In the genomic region with DNA sequence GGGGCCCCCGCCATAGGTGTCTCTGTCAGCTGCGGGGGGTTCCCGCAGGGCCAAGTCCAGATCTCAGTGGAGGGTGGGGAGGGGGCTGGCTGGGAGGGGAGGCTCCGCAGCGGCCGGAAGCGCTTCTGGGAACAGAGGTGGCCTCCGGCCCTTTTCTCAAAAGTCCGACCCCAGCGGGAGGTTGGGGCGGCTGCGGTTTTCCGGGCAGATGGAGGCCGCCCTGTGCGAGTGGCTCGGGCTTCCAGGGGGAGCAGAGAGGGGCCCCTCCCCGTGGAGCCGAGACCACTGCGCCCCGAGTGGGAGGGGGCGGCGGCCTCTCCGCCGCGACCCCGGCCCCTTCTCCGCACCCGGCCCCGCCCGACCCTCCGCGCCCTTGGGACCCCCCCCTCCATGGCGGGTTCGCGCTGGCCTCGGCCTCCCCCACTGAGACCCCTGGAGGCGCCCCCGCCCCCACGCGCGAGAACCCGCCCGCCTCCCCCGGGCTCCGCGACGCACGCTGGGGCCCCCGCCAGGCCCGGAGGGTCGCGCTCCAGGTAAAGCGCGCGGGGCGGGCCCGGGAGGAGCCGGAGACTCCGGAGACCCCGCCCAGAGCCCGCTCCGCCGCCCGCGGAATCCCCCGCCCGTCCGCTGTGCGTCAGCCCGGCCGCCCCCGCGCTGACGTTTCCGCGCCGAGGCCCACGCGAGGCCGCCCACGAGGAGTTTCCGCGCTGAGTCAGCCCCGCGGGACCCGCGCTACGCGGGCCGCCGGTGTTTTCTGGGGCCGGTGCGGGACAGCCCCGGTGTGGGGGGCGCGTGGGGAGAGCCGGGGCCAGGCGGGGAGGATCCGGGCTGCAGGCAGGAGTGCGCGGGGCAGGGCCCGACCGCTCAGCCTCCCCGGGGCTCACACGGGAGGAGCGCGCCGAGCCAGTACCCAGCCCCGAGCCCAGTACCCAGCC, we compare ENCODE assay signal across 8 cellular contexts. TPM values are rescaled to one million over a fixed set of nuclear protein-coding genes. Genes with fewer than 3 reads are reported as not detected.
DNase-seq lines count a peak whose midpoint lies in the region; ATAC-seq, FAIRE-seq and TF ChIP-seq lines count a peak whose summit lies in the region.

No MANE protein-coding gene starts in this region.

- FAIRE-seq in small intestine (lab: Jason Lieb, UNC), result no peak

- in situ Hi-C loops in T47D (cut with HindIII; ENCODE audit: low pct_unique_long_range_greater_than_20kb, low sequenced_read_pairs), result no loop called here

- H3K4me1 ChIP-seq in small intestine (ENCODE audit: control insufficient read depth in 2 of 2, insufficient read depth in 1 of 2, low read depth in 1 of 2, low read length in 1 of 2), result peaks cover 0 to 4% of the 10 kb centered on the region in 2 donors

- intact Hi-C loops in MCF 10A (cut with micrococcal nuclease), result no loop called here
- intact Hi-C loops in left cardiac atrium (cut with DNase I), result no loop called here

- no TSS peak for BruUV-seq in MCF 10A (replicated peaks; lab: Mats Ljungman, UMichigan)

- H3K36me3 ChIP-seq in small intestine (ENCODE audit: control insufficient read depth in 2 of 2, insufficient read depth in 2 of 2, low read length in 2 of 2), result no peaks in the 10 kb centered on the region

- peak overlapping the region; percentile 36 to 44 for H3K4me3 ChIP-seq in small intestine (ENCODE audit: low read depth in 1 of 2, low read length in 2 of 2)

- POLR2A ChIA-PET in MCF 10A (lab: Yijun Ruan, JAX), result no interaction called here

- DNase-seq in T47D (ENCODE audit: low read depth in 1 of 2, low spot score in 1 of 2), result peak; percentile 44 to 60
- DNase-seq in MCF 10A (ENCODE audit: unreplicated experiment), result no peak
- DNase-seq in RKO (ENCODE audit: low spot score), result peak; percentile 22
- DNase-seq in activated gamma-delta T cell (lab: John Stamatoyannopoulos, UW), result peak; percentile 88
- DNase-seq in left cardiac atrium, result peak; percentile 76
- DNase-seq in small intestine, result no peak
- DNase-seq in OCI-M2 (lab: John Stamatoyannopoulos, UW; ENCODE audit: unreplicated experiment), result no peak

- H3K27ac ChIP-seq in small intestine (ENCODE audit: low read depth in 1 of 2, low read length in 1 of 2), result no peak overlapping the region

- H3K4me3 Mint-ChIP-seq in MCF 10A (ENCODE audit: unreplicated experiment), result no peak overlapping the region

- H3K36me3 Mint-ChIP-seq in MCF 10A (ENCODE audit: insufficient read depth, unreplicated experiment), result no peaks in the 10 kb centered on the region

- H3K27me3 ChIP-seq in small intestine (ENCODE audit: control insufficient read depth in 2 of 2, insufficient read depth in 2 of 2, low read length in 2 of 2), result peaks cover 0 to 9% of the 10 kb centered on the region in 2 donors

- no peaks in the 10 kb centered on the region for H3K27me3 Mint-ChIP-seq in MCF 10A (ENCODE audit: insufficient read depth, unreplicated experiment)

- H3K9me3 Mint-ChIP-seq in MCF 10A (ENCODE audit: unreplicated experiment), result no peaks in the 10 kb centered on the region

- WGBS in small intestine, 3 donors, result 1 to 2% (median 1%) methylated on average over 41 to 109 of the region's 109 CpGs

- H3K9me3 ChIP-seq in small intestine (ENCODE audit: control insufficient read depth, low read depth), result no peaks in the 10 kb centered on the region

- ATAC-seq in left cardiac atrium (peak; percentile 74 to 84), HG02623 (IDR thresholded peaks at IDR 0.05; ENCODE audit: unreplicated experiment) (no peak)

- CTCF ChIA-PET in MCF 10A (lab: Yijun Ruan, JAX), result interaction anchor here (0.7 kb wide), 1 partner anchor 397 kb away, joined by 3 read pairs; no protein-coding TSS in a partner anchor

- no peak for TF ChIP-seq CTCF in MCF 10A (IDR thresholded peaks at IDR 0.05; ENCODE audit: unreplicated experiment)

- no peaks in the 10 kb centered on the region for H3K4me1 Mint-ChIP-seq in MCF 10A (ENCODE audit: insufficient read depth, unreplicated experiment)

- H3K27ac Mint-ChIP-seq in MCF 10A (ENCODE audit: low read depth, unreplicated experiment), result no peak overlapping the region

RNA-seq across cellular contexts. Expression of a gene that starts 5.2 kb away (rescaled TPM):
- total RNA-seq in MCF 10A (2022) (not detected in 2 replicates), left cardiac atrium (under 1 TPM in 1 of 2 donors, not detected in 1; 0.44 TPM)
- polyA plus RNA-seq in small intestine, result 1 to 10 TPM in 2 of 3 donors, not detected in 1; 1.8 to 5.9 TPM

RNA-seq across cellular contexts. Expression of a gene that starts 12.8 kb away (rescaled TPM):
- total RNA-seq in MCF 10A (2022) (not detected in 2 replicates), left cardiac atrium (1 to 10 TPM; 1.2 to 1.6 TPM)
- polyA plus RNA-seq in small intestine, result 1 to 10 TPM in 2 of 3 donors, not detected in 1; 3.1 to 3.5 TPM

RNA-seq across cellular contexts. Expression of a gene that starts 27.5 kb away (rescaled TPM):
- total RNA-seq in MCF 10A (2022) (not detected in 2 replicates), left cardiac atrium (not detected)
- under 1 TPM in 1 of 3 donors, not detected in 2; 0.36 TPM for polyA plus RNA-seq in small intestine

RNA-seq across cellular contexts. Expression of a gene that starts 30.7 kb away (rescaled TPM):
- total RNA-seq in MCF 10A (2022), result 122 and 127 TPM in 2 replicates
- total RNA-seq in left cardiac atrium, result 100 to 1,000 TPM; 132 to 173 TPM
- 100 to 1,000 TPM in 2 of 3 donors, 10 to 100 TPM in 1; 91.2 to 170 (median 132) TPM for polyA plus RNA-seq in small intestine

RNA-seq across cellular contexts. Expression of a gene that starts 30.9 kb away (rescaled TPM):
- 24.6 and 31.5 TPM in 2 replicates for total RNA-seq in MCF 10A (2022)
- total RNA-seq in left cardiac atrium, result 10 to 100 TPM; 11.3 to 16.0 TPM
- 10 to 100 TPM in 1 of 3 donors, 1 to 10 TPM in 2; 2.7 to 10.2 (median 3.5) TPM for polyA plus RNA-seq in small intestine

Comparison
In these comparisons a context has a peak if more than half of its experiments do, and no peak if none do; other contexts are left out.
1. DNase-seq: peak in T47D (2 of 2), RKO (single experiment), activated gamma-delta T cell (single experiment) and left cardiac atrium (single experiment); none in MCF 10A (single experiment), small intestine (single experiment) and OCI-M2 (single experiment).